Comparison of ENCODE assay signal across 20 cellular contexts in the genomic region with DNA sequence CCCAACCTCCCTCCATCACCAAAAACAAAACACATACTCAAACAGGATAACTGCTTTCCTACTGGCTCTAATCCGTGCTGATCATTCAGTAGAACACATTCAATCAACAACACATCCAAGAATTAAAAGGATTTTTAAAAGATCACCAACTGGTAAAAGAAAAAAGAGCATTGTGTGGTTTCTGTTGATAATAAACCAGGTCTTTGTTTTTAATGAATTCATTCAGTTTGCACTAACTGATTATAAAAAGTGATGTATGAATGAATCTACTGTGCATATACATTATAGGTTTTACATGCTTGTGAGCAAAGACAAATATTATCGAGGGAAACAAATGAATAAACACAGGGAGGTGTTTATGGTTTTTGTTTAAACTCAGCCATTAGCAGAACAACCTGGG. TPM values are rescaled to one million over a fixed set of nuclear protein-coding genes. Genes with fewer than 3 reads are reported as not detected.
DNase-seq lines count a peak whose midpoint lies in the region; ATAC-seq and TF ChIP-seq lines count a peak whose summit lies in the region.
"Had no signal": no experiment of that assay in that cellular context is flagged by ENCODE, and none has a peak within 500 bp of the region (broad histone marks: within the 10 kb centered on the region; RNA-seq: fewer than 3 reads in every experiment).

No MANE protein-coding gene starts in this region.

- TF ChIP-seq CTCF in HEK293 (tag by site-specific recombination; IDR thresholded peaks at IDR 0.05), result no peak

- DNase-seq in SK-MEL-5 (ENCODE audit: low read depth, low spot score) (peak; percentile 83), foreskin melanocyte (peak; percentile 71), iPS-NIHi7 (ENCODE audit: extremely low spot score) (no peak)
- DNase-seq: 8988T; ACHN; BE2C; C1 segment of cervical spinal cord; Caco-2; Calu3; CD4-positive, alpha-beta memory T cell; CD4-positive, CD25-positive, alpha-beta regulatory T cell; CD8-positive, alpha-beta memory T cell; DMS79 treated with DMSO at 0.1 percent for 48 hours; GF-D8 had no signal

- in situ Hi-C loops in SK-MEL-5 (cut with HindIII; ENCODE audit: low pct_unique_long_range_greater_than_20kb, low sequenced_read_pairs), result no loop called here

- no peak overlapping the region for H3K27ac ChIP-seq in HEK293 (ENCODE audit: extremely low read depth, low read depth, low read length)
- H3K27ac ChIP-seq: BLaER1 had no signal

- H3K36me3 ChIP-seq in HEK293 (ENCODE audit: control insufficient read depth in 2 of 2, insufficient read depth in 1 of 2, low read length in 2 of 2), result peaks cover 8 to 46% of the 10 kb centered on the region in 2 experiments

- ATAC-seq in HG03469 (IDR thresholded peaks at IDR 0.05; ENCODE audit: unreplicated experiment), result no peak
- ATAC-seq in GM19324 (IDR thresholded peaks at IDR 0.05; ENCODE audit: low FRiP score, unreplicated experiment), result no peak
- no peak for ATAC-seq in HG03025 (IDR thresholded peaks at IDR 0.05; ENCODE audit: low FRiP score, unreplicated experiment)

- CTCF ChIA-PET in HEK293 (lab: Yijun Ruan, JAX), result interaction anchor here (2.1 kb wide), 1 partner anchor 42 kb away, joined by 7 read pairs; no protein-coding TSS in a partner anchor

- no peaks in the 10 kb centered on the region for H3K9me3 ChIP-seq in HEK293 (ENCODE audit: control insufficient read depth, insufficient read depth, low read depth, low read length)
- H3K9me3 ChIP-seq: BE2C, BLaER1, Caco-2 had no signal

- POLR2A ChIA-PET in HEK293 (lab: Yijun Ruan, JAX), result no interaction called here

- 0 out of 2 replicates have a peak, but pooled peaks cover 2% of the 10 kb centered on the region for H3K4me1 ChIP-seq in HEK293 (ENCODE audit: control insufficient read depth, insufficient read depth, low read length)
- H3K4me1 ChIP-seq: BE2C, BLaER1, Caco-2 had no signal

- H3K4me3 ChIP-seq in HEK293 (ENCODE audit: low read depth, low read length), result no peak overlapping the region
- H3K4me3 ChIP-seq: BLaER1 had no signal

TF ChIP-seq in HEK293, 187 proteins besides CTCF, POLR2A, EP300 and RAD21:
- no peak for TF ChIP-seq GFI1B (tag by site-specific recombination; IDR thresholded peaks at IDR 0.05)
- no peak for TF ChIP-seq ZNF324 (tag by site-specific recombination; IDR thresholded peaks at IDR 0.05)
- TF ChIP-seq ZNF530 (tag by site-specific recombination; IDR thresholded peaks at IDR 0.05; ENCODE audit: low read depth), result no peak
- TF ChIP-seq, protein P1, sequence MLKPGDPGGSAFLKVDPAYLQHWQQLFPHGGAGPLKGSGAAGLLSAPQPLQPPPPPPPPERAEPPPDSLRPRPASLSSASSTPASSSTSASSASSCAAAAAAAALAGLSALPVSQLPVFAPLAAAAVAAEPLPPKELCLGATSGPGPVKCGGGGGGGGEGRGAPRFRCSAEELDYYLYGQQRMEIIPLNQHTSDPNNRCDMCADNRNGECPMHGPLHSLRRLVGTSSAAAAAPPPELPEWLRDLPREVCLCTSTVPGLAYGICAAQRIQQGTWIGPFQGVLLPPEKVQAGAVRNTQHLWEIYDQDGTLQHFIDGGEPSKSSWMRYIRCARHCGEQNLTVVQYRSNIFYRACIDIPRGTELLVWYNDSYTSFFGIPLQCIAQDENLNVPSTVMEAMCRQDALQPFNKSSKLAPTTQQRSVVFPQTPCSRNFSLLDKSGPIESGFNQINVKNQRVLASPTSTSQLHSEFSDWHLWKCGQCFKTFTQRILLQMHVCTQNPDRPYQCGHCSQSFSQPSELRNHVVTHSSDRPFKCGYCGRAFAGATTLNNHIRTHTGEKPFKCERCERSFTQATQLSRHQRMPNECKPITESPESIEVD (tag by site-specific recombination; IDR thresholded peaks at IDR 0.05), result peak; percentile 28; the same call in 1 of the 2 replicates
- TF ChIP-seq ZNF132 (tag by site-specific recombination; IDR thresholded peaks at IDR 0.05; ENCODE audit: borderline replicate concordance), result no peak
- TF ChIP-seq, protein P2, sequence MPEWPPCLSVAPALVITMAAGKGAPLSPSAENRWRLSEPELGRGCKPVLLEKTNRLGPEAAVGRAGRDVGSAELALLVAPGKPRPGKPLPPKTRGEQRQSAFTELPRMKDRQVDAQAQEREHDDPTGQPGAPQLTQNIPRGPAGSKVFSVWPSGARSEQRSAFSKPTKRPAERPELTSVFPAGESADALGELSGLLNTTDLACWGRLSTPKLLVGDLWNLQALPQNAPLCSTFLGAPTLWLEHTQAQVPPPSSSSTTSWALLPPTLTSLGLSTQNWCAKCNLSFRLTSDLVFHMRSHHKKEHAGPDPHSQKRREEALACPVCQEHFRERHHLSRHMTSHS (tag by site-specific recombination; IDR thresholded peaks at IDR 0.05), result no peak
- no peak for TF ChIP-seq ZNF561 (tag by site-specific recombination; IDR thresholded peaks at IDR 0.05; ENCODE audit: borderline replicate concordance)

RNA-seq across cellular contexts. Expression of a gene that starts 55.1 kb away (rescaled TPM):
- 34.3 and 47.6 TPM in 2 replicates for total RNA-seq in SK-MEL-5 (2014; rRNA removed; shearing (Covaris generic))
- polyA plus RNA-seq in SK-MEL-5 (2015; cell fraction: cytosol; rRNA removed), result 53.7 and 82.1 TPM in 2 replicates
- polyA plus RNA-seq in SK-MEL-5 (2015; cell fraction: nucleus; rRNA removed), result 158 and 199 TPM in 2 replicates
- polyA plus RNA-seq: CD14-positive monocyte had no signal
